8 cellular contexts compared by ENCODE assay signal in the genomic region with DNA sequence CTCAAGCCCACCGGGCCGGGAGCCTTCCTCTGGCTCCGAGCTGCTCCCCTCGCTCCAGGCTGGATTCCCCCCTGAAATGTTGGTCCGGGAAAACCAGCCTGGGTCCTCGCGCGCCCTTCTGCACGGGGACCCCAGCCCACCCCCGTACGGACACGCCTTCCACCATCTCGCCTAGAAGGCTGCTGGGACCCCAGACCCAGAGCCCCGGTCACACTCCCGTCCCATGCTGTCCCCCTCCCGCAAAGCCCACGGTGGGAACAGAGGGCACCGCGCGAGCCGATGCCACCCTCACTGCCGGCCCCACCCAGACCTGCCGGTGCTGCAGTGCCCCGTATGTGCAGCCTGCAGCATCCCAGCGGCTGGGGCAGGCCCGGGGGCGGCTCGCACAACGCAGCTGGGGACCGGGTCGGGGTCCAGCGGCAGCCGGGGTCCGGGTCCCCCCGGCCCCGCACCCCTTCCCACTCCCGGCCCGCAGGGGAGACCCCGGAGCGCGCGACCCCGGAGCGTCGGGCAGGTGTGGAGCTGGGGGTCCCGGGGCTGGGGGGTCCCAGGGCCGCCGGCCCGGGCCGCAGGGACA. TPM values are rescaled to one million over a fixed set of nuclear protein-coding genes. Genes with fewer than 3 reads are reported as not detected.
DNase-seq lines count a peak whose midpoint lies in the region; ATAC-seq, FAIRE-seq and TF ChIP-seq lines count a peak whose summit lies in the region.

No MANE protein-coding gene starts in this region.

- H3K27ac ChIP-seq in cardiac muscle cell, result no peak overlapping the region
- peak overlapping the region; percentile 6 to 27 (median 9) for H3K27ac ChIP-seq in sigmoid colon

- ATAC-seq in HG02678 (IDR thresholded peaks at IDR 0.05; ENCODE audit: unreplicated experiment), result no peak
- ATAC-seq in GM19328 (IDR thresholded peaks at IDR 0.05; ENCODE audit: unreplicated experiment), result no peak

- peak overlapping the region; percentile 100 for H3K4me3 Mint-ChIP-seq in activated T-cell treated with anti-CD3 and anti-CD28 coated beads, Interleukin-2, amount 50 U/mL, for 24 hours

- H3K4me3 ChIP-seq in cardiac muscle cell (peak overlapping the region; percentile 35), sigmoid colon (peak overlapping the region; percentile 12 to 45 (median 39))

- H3K9me3 Mint-ChIP-seq in activated T-cell treated with anti-CD3 and anti-CD28 coated beads, Interleukin-2, amount 50 U/mL, for 24 hours, result no peaks in the 10 kb centered on the region

- H3K27me3 ChIP-seq in cardiac muscle cell (peaks cover 64% of the 10 kb centered on the region), sigmoid colon (peaks cover 20 to 50% (median 29%) of the 10 kb centered on the region in 3 donors)

- no peak for TF ChIP-seq EP300 in sigmoid colon (IDR thresholded peaks at IDR 0.05)

- no peak for FAIRE-seq in GM12891 (lab: Jason Lieb, UNC)

- TF ChIP-seq POLR2A in GM12891 (IDR thresholded peaks at IDR 0.05; ENCODE audit: low read depth, low read length) (no peak), sigmoid colon (IDR thresholded peaks at IDR 0.05) (no peak)

- H3K9me3 ChIP-seq in cardiac muscle cell (ENCODE audit: low read depth) (no peaks in the 10 kb centered on the region), sigmoid colon (no peaks in the 10 kb centered on the region)

- intact Hi-C loops in sigmoid colon (cut with DNase I), result no loop called here

- H3K36me3 ChIP-seq in cardiac muscle cell (no peaks in the 10 kb centered on the region), sigmoid colon (no peaks in the 10 kb centered on the region)

- H3K36me3 Mint-ChIP-seq in activated T-cell treated with anti-CD3 and anti-CD28 coated beads, Interleukin-2, amount 50 U/mL, for 24 hours (ENCODE audit: low read depth), result peaks cover 49% of the 10 kb centered on the region

- TF ChIP-seq CTCF in cardiac muscle cell (IDR thresholded peaks at IDR 0.05; ENCODE audit: low read depth, low read length) (no peak), sigmoid colon (IDR thresholded peaks at IDR 0.05) (no peak)

- peak overlapping the region; percentile 91 for H3K27ac Mint-ChIP-seq in activated T-cell treated with anti-CD3 and anti-CD28 coated beads, Interleukin-2, amount 50 U/mL, for 24 hours

- H3K27me3 Mint-ChIP-seq in activated T-cell treated with anti-CD3 and anti-CD28 coated beads, Interleukin-2, amount 50 U/mL, for 24 hours, result no peaks in the 10 kb centered on the region

- DNase-seq in GM12891 (ENCODE audit: insufficient read length, low spot score), result peak; percentile 55
- peak; percentile 71 for DNase-seq in activated T-cell treated with anti-CD3 and anti-CD28 coated beads, Interleukin-2, amount 50 U/mL, for 24 hours
- no peak for DNase-seq in cardiac muscle cell (ENCODE audit: low read depth in 1 of 2, low spot score in 1 of 2)
- DNase-seq in sigmoid colon, result no peak
- no peak for DNase-seq in D341Med (ENCODE audit: low spot score)
- DNase-seq in SHP77 treated with DMSO at 0.1 percent for 48 hours (lab: John Stamatoyannopoulos, UW), result no peak

- peaks cover 14% of the 10 kb centered on the region for H3K4me1 ChIP-seq in cardiac muscle cell (ENCODE audit: low read depth)
- H3K4me1 ChIP-seq in sigmoid colon, result peaks cover 0 to 21% (median 20%) of the 10 kb centered on the region in 4 donors

- 1% methylated on average over 50 of the region's 50 CpGs for WGBS in sigmoid colon, 2 donors

- peaks cover 71% of the 10 kb centered on the region for H3K4me1 Mint-ChIP-seq in activated T-cell treated with anti-CD3 and anti-CD28 coated beads, Interleukin-2, amount 50 U/mL, for 24 hours (ENCODE audit: low read depth)

TF ChIP-seq in GM12891, 5 proteins besides CTCF, POLR2A, EP300 and RAD21:
- TF ChIP-seq POLR2AphosphoS5 (IDR thresholded peaks at IDR 0.05; ENCODE audit: low read depth, low read length) (no peak), PAX5 (IDR thresholded peaks at IDR 0.05; ENCODE audit: insufficient read depth, low read length, severe bottlenecking) (no peak)

RNA-seq across cellular contexts. Expression of gene SPOCK2, which starts 0.9 kb away (rescaled TPM):
- 2.3 TPM for polyA plus RNA-seq in GM12891 (2012; ENCODE audit: low read depth, missing spikeins)
- total RNA-seq in cardiac muscle cell, result 1.3 and 5.0 TPM in 2 replicates
- polyA plus RNA-seq in cardiac muscle cell, result 0.85 and 3.9 TPM in 2 replicates
- total RNA-seq in sigmoid colon, result 1 to 10 TPM; 5.8 to 10.0 (median 8.5) TPM
- 10 to 100 TPM in 1 of 3 donors, 1 to 10 TPM in 1, under 1 TPM in 1; 0.60 to 59.5 (median 2.8) TPM for polyA plus RNA-seq in sigmoid colon

Comparison
In these comparisons a context has a peak if more than half of its experiments do, and no peak if none do; other contexts are left out.
1. DNase-seq: peak in GM12891 (single experiment) and activated T-cell treated with anti-CD3 and anti-CD28 coated beads, Interleukin-2, amount 50 U/mL, for 24 hours (single experiment); none in cardiac muscle cell (0 of 2), sigmoid colon (single experiment), D341Med (single experiment) and SHP77 treated with DMSO at 0.1 percent for 48 hours (single experiment).